Comparison of ENCODE assay signal across 8 cellular contexts in the genomic region with DNA sequence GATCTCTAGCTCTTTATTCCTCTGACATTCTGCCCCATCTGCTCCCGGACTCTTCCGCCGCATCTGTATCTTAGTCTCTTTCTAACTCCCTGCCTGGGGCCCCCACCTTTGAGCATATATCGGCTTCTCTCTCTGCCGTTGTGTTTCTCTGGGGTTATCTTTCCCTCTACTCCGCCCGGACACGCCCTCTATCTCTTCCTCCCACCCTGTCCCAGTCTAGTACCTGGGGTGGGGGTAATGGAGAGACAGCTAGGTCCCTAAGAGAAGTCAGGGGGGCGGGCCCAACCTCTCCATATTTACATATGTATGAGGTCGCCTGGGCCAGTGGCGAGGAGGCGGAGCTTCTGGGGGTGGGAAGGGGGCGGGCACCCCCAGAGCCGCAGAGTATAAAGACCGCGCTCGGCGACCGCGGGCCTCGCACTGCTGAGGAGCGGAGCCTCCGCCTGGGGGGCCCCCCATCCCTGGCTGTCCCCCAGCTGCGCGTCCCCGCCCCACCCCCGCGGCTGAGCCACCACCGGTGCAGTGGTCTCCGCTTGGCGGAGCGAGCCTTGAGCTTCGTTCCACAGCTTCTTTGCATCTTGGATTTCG. TPM values are rescaled to one million over a fixed set of nuclear protein-coding genes. Genes with fewer than 3 reads are reported as not detected.
DNase-seq lines count a peak whose midpoint lies in the region; ATAC-seq and TF ChIP-seq lines count a peak whose summit lies in the region.

A gene with protein sequence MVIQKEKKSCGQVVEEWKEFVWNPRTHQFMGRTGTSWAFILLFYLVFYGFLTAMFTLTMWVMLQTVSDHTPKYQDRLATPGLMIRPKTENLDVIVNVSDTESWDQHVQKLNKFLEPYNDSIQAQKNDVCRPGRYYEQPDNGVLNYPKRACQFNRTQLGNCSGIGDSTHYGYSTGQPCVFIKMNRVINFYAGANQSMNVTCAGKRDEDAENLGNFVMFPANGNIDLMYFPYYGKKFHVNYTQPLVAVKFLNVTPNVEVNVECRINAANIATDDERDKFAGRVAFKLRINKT (plus strand): TSS at position 418 of the 588 bp plus-strand sequence. CDS start 593 bp downstream, outside the sequence.

- H3K27me3 Mint-ChIP-seq in activated T-helper 1 cell treated with anti-CD3 and anti-CD28 coated beads, Interleukin-12 subunit alpha, Interleukin-12 subunit beta, Interleukin-2, Interleukin-4 antibody, amounts not matched to agents 30 ng/mL and 10 ng/mL and 1 ng/mL, durations not matched to agents 14 hours and 24 hours and 36 hours (ENCODE audit: insufficient read depth), result peaks cover 53% of the 10 kb centered on the region
- H3K27me3 Mint-ChIP-seq in natural killer cell treated with Interleukin-12 subunit alpha and Interleukin-12 subunit beta and Interleukin-15 and Interleukin-18, amount 100 ng/mL, for 72 hours, result peaks cover 27 to 36% of the 10 kb centered on the region in 2 donors
- H3K27me3 Mint-ChIP-seq in stimulated activated memory B cell treated with anti-CD40 and anti-IgM and Interleukin-4, amounts not matched to agents 10 μg/mL and 1 μg/mL and 100 μg/mL, for 72 hours, result peaks cover 59% of the 10 kb centered on the region

- CTCF ChIA-PET in A673 (lab: Charles Lee), result interaction anchor here (0.5 to 1.3 kb wide), 5 partner anchors 22 to 185 kb away, joined by 3 to 7 read pairs (median 5); no protein-coding TSS in a partner anchor

- H3K27me3 ChIP-seq in A673 (replicated peaks; ENCODE audit: insufficient read depth, low read depth, low read length, poor library complexity), result peaks cover 14% of the 10 kb centered on the region
- peaks cover 12% of the 10 kb centered on the region for H3K27me3 ChIP-seq in HAP-1 (ENCODE audit: low read depth)
- H3K27me3 ChIP-seq in NT2/D1 (ENCODE audit: insufficient read depth, insufficient read length), result peaks cover 22% of the 10 kb centered on the region
- peaks cover 39% of the 10 kb centered on the region for H3K27me3 ChIP-seq in fibroblast of lung (ENCODE audit: control insufficient read depth, insufficient read depth, low read length)

- in situ Hi-C loops in HAP-1 (cut with MboI; ENCODE audit: low sequenced_read_pairs), result no loop called here

- peak within 1 kb of the TSS; percentile 59 for H3K4me2 ChIP-seq in fibroblast of lung (ENCODE audit: extremely low read depth, insufficient read depth, low read length)

- no peaks in the 10 kb centered on the region for H4K20me1 ChIP-seq in fibroblast of lung (ENCODE audit: control insufficient read depth, extremely low read depth, insufficient read depth, low read length)

- no peaks in the 10 kb centered on the region for H3K9me3 Mint-ChIP-seq in activated T-helper 1 cell treated with anti-CD3 and anti-CD28 coated beads, Interleukin-12 subunit alpha, Interleukin-12 subunit beta, Interleukin-2, Interleukin-4 antibody, amounts not matched to agents 30 ng/mL and 10 ng/mL and 1 ng/mL, durations not matched to agents 14 hours and 24 hours and 36 hours
- no peaks in the 10 kb centered on the region for H3K9me3 Mint-ChIP-seq in natural killer cell treated with Interleukin-12 subunit alpha and Interleukin-12 subunit beta and Interleukin-15 and Interleukin-18, amount 100 ng/mL, for 72 hours
- H3K9me3 Mint-ChIP-seq in stimulated activated memory B cell treated with anti-CD40 and anti-IgM and Interleukin-4, amounts not matched to agents 10 μg/mL and 1 μg/mL and 100 μg/mL, for 72 hours, result no peaks in the 10 kb centered on the region

- ATAC-seq in natural killer cell treated with Interleukin-12 subunit alpha and Interleukin-12 subunit beta and Interleukin-15 and Interleukin-18, amount 100 ng/mL, for 72 hours, result peak; percentile 88 to 90
- ATAC-seq in stimulated activated memory B cell treated with anti-CD40 and anti-IgM and Interleukin-4, amounts not matched to agents 10 μg/mL and 1 μg/mL and 100 μg/mL, for 72 hours, result peak; percentile 80

- H3K79me2 ChIP-seq in fibroblast of lung (ENCODE audit: control insufficient read depth, insufficient read depth, low read length), result no peaks in the 10 kb centered on the region

- intact Hi-C loops in A673 (cut with micrococcal nuclease; ENCODE audit: unreplicated experiment), result no loop called here
- intact Hi-C loops in activated T-helper 1 cell treated with anti-CD3 and anti-CD28 coated beads, Interleukin-12 subunit alpha, Interleukin-12 subunit beta, Interleukin-2, Interleukin-4 antibody, amounts not matched to agents 30 ng/mL and 10 ng/mL and 1 ng/mL, durations not matched to agents 14 hours and 24 hours and 36 hours (cut with micrococcal nuclease), result loop anchor here (1.0 kb wide), 3 partner anchors 23 to 38 kb away; a partner anchor contains a TSS

- H3K4me3 Mint-ChIP-seq in activated T-helper 1 cell treated with anti-CD3 and anti-CD28 coated beads, Interleukin-12 subunit alpha, Interleukin-12 subunit beta, Interleukin-2, Interleukin-4 antibody, amounts not matched to agents 30 ng/mL and 10 ng/mL and 1 ng/mL, durations not matched to agents 14 hours and 24 hours and 36 hours, result peak within 1 kb of the TSS; percentile 84
- H3K4me3 Mint-ChIP-seq in natural killer cell treated with Interleukin-12 subunit alpha and Interleukin-12 subunit beta and Interleukin-15 and Interleukin-18, amount 100 ng/mL, for 72 hours, result peak within 1 kb of the TSS; percentile 90
- H3K4me3 Mint-ChIP-seq in stimulated activated memory B cell treated with anti-CD40 and anti-IgM and Interleukin-4, amounts not matched to agents 10 μg/mL and 1 μg/mL and 100 μg/mL, for 72 hours, result peak within 1 kb of the TSS; percentile 80

- H3K9me3 ChIP-seq in A673 (ENCODE audit: low read depth, low read length, poor library complexity, severe bottlenecking) (no peaks in the 10 kb centered on the region), HAP-1 (no peaks in the 10 kb centered on the region), NT2/D1 (ENCODE audit: insufficient read depth, low read length) (no peaks in the 10 kb centered on the region), fibroblast of lung (ENCODE audit: control insufficient read depth, insufficient read depth, low read depth, low read length) (no peaks in the 10 kb centered on the region)

- H3K36me3 ChIP-seq in A673 (ENCODE audit: insufficient read depth, low read length, poor library complexity, severe bottlenecking) (no peaks in the 10 kb centered on the region), HAP-1 (replicated peaks) (no peaks in the 10 kb centered on the region), NT2/D1 (ENCODE audit: insufficient read depth, insufficient read length, low read length) (no peaks in the 10 kb centered on the region), fibroblast of lung (ENCODE audit: control insufficient read depth, insufficient read depth, low read length) (no peaks in the 10 kb centered on the region)

- no peak within 1 kb of the TSS for H2AFZ ChIP-seq in fibroblast of lung (ENCODE audit: low read length)

- H3K4me3 ChIP-seq in A673 (ENCODE audit: low read depth, low read length, poor library complexity, severe bottlenecking) (peak within 1 kb of the TSS; percentile 66), HAP-1 (peak within 1 kb of the TSS; percentile 36), NT2/D1 (ENCODE audit: insufficient read length, low read depth) (peak within 1 kb of the TSS; percentile 59), fibroblast of lung (replicated peaks in 1 of 4; ENCODE audit: control extremely low read depth in 1 of 4, insufficient read depth in 1 of 4, low read depth in 3 of 4, low read length in 4 of 4) (peak within 1 kb of the TSS in 2 of 4 experiments; percentile 29 to 37)

- POLR2A ChIA-PET in A673 (lab: Charles Lee; ENCODE audit: low non-redundant PET), result interaction anchor here (0.6 to 1.1 kb wide), 7 partner anchors 9 to 209 kb away, joined by 3 to 10 read pairs (median 4); a partner anchor contains a TSS

- H3K4me1 ChIP-seq in A673 (ENCODE audit: insufficient read depth, low read length, poor library complexity, severe bottlenecking) (no peaks in the 10 kb centered on the region), HAP-1 (peaks cover 6% of the 10 kb centered on the region), NT2/D1 (ENCODE audit: insufficient read depth, insufficient read length) (peaks cover 9% of the 10 kb centered on the region), fibroblast of lung (ENCODE audit: control insufficient read depth, extremely low read depth, insufficient read depth, low read length) (peaks cover 2% of the 10 kb centered on the region)

- H3K27ac Mint-ChIP-seq in activated T-helper 1 cell treated with anti-CD3 and anti-CD28 coated beads, Interleukin-12 subunit alpha, Interleukin-12 subunit beta, Interleukin-2, Interleukin-4 antibody, amounts not matched to agents 30 ng/mL and 10 ng/mL and 1 ng/mL, durations not matched to agents 14 hours and 24 hours and 36 hours, result no peak within 1 kb of the TSS
- H3K27ac Mint-ChIP-seq in natural killer cell treated with Interleukin-12 subunit alpha and Interleukin-12 subunit beta and Interleukin-15 and Interleukin-18, amount 100 ng/mL, for 72 hours, result peak within 1 kb of the TSS in 1 of 2 donors; percentile 63
- H3K27ac Mint-ChIP-seq in stimulated activated memory B cell treated with anti-CD40 and anti-IgM and Interleukin-4, amounts not matched to agents 10 μg/mL and 1 μg/mL and 100 μg/mL, for 72 hours, result peak within 1 kb of the TSS; percentile 7

- H3K27ac ChIP-seq in A673 (ENCODE audit: low read depth, low read length, poor library complexity, severe bottlenecking) (no peak within 1 kb of the TSS), fibroblast of lung (ENCODE audit: insufficient read depth, low read length) (no peak within 1 kb of the TSS)

- TF ChIP-seq CTCF in A673 (conservative IDR thresholded peaks at IDR 0.05; ENCODE audit: low read depth, low read length), result no peak
- no peak for TF ChIP-seq CTCF in fibroblast of lung (conservative IDR thresholded peaks at IDR 0.05 in 1 of 2, IDR thresholded peaks at IDR 0.05 in 1 of 2; ENCODE audit: low read depth in 1 of 2, low read length in 2 of 2)

- H3K4me1 Mint-ChIP-seq in activated T-helper 1 cell treated with anti-CD3 and anti-CD28 coated beads, Interleukin-12 subunit alpha, Interleukin-12 subunit beta, Interleukin-2, Interleukin-4 antibody, amounts not matched to agents 30 ng/mL and 10 ng/mL and 1 ng/mL, durations not matched to agents 14 hours and 24 hours and 36 hours (ENCODE audit: low read depth), result peaks cover 11% of the 10 kb centered on the region
- H3K4me1 Mint-ChIP-seq in natural killer cell treated with Interleukin-12 subunit alpha and Interleukin-12 subunit beta and Interleukin-15 and Interleukin-18, amount 100 ng/mL, for 72 hours (ENCODE audit: low read depth in 2 of 2), result peaks cover 15 to 16% of the 10 kb centered on the region in 2 donors
- H3K4me1 Mint-ChIP-seq in stimulated activated memory B cell treated with anti-CD40 and anti-IgM and Interleukin-4, amounts not matched to agents 10 μg/mL and 1 μg/mL and 100 μg/mL, for 72 hours, result peaks cover 29% of the 10 kb centered on the region

- no peaks in the 10 kb centered on the region for H3K36me3 Mint-ChIP-seq in activated T-helper 1 cell treated with anti-CD3 and anti-CD28 coated beads, Interleukin-12 subunit alpha, Interleukin-12 subunit beta, Interleukin-2, Interleukin-4 antibody, amounts not matched to agents 30 ng/mL and 10 ng/mL and 1 ng/mL, durations not matched to agents 14 hours and 24 hours and 36 hours (ENCODE audit: low read depth)
- H3K36me3 Mint-ChIP-seq in natural killer cell treated with Interleukin-12 subunit alpha and Interleukin-12 subunit beta and Interleukin-15 and Interleukin-18, amount 100 ng/mL, for 72 hours, result no peaks in the 10 kb centered on the region
- H3K36me3 Mint-ChIP-seq in stimulated activated memory B cell treated with anti-CD40 and anti-IgM and Interleukin-4, amounts not matched to agents 10 μg/mL and 1 μg/mL and 100 μg/mL, for 72 hours, result no peaks in the 10 kb centered on the region

- H3K9ac ChIP-seq in NT2/D1 (ENCODE audit: insufficient read length, low read depth) (peak within 1 kb of the TSS; percentile 74), fibroblast of lung (ENCODE audit: insufficient read depth, low read length) (no peak within 1 kb of the TSS)

- DNase-seq in A673 (ENCODE audit: low spot score) (peak; percentile 84), HAP-1 (ENCODE audit: low spot score in 2 of 2) (peak; percentile 84 to 95), NT2/D1 (ENCODE audit: low read depth, low spot score) (peak; percentile 74), fibroblast of lung (ENCODE audit: low read depth in 2 of 2) (peak; percentile 7 to 14), T1000 (lab: John Stamatoyannopoulos, UW) (no peak)
- DNase-seq in activated T-helper 1 cell treated with anti-CD3 and anti-CD28 coated beads, Interleukin-12 subunit alpha, Interleukin-12 subunit beta, Interleukin-2, Interleukin-4 antibody, amounts not matched to agents 30 ng/mL and 10 ng/mL and 1 ng/mL, durations not matched to agents 14 hours and 24 hours and 36 hours (ENCODE audit: low spot score), result peak; percentile 60
- DNase-seq in natural killer cell treated with Interleukin-12 subunit alpha and Interleukin-12 subunit beta and Interleukin-15 and Interleukin-18, amount 100 ng/mL, for 72 hours (ENCODE audit: low spot score), result peak; percentile 66

- BruUV-seq in A673 (replicated peaks; lab: Mats Ljungman, UMichigan), result no TSS peak

RNA-seq across cellular contexts. Expression of the gene that starts here (rescaled TPM):
- total RNA-seq in A673 (2021) (3.5 and 5.9 TPM in 2 replicates), fibroblast of lung (0.33 TPM in 1 of 2 replicates, not detected in the other)
- total RNA-seq in activated T-helper 1 cell treated with anti-CD3 and anti-CD28 coated beads, Interleukin-12 subunit alpha, Interleukin-12 subunit beta, Interleukin-2, Interleukin-4 antibody, amounts not matched to agents 30 ng/mL and 10 ng/mL and 1 ng/mL, durations not matched to agents 14 hours and 24 hours and 36 hours, result 0.54 TPM in 2 replicates
- 0.02 and 0.05 TPM in 2 replicates for polyA plus RNA-seq in fibroblast of lung
- polyA plus RNA-seq in fibroblast of lung (2012), result not detected in 2 replicates
- not detected in 2 replicates for polyA minus RNA-seq in fibroblast of lung (ENCODE audit: low replicate concordance)
- total RNA-seq in natural killer cell treated with Interleukin-12 subunit alpha and Interleukin-12 subunit beta and Interleukin-15 and Interleukin-18, amount 100 ng/mL, for 72 hours, result under 1 TPM in 1 of 2 donors, not detected in 1; 0.25 TPM

Comparison
In these comparisons a context has a peak if more than half of its experiments do, and no peak if none do; other contexts are left out.
1. Peak in DNase-seq in activated T-helper 1 cell treated with anti-CD3 and anti-CD28 coated beads, Interleukin-12 subunit alpha, Interleukin-12 subunit beta, Interleukin-2, Interleukin-4 antibody, amounts not matched to agents 30 ng/mL and 10 ng/mL and 1 ng/mL, durations not matched to agents 14 hours and 24 hours and 36 hours; RNA of the gene not detected or under 1 TPM.
2. Peak in DNase-seq and H3K4me2 ChIP-seq in fibroblast of lung; RNA of the gene not detected or under 1 TPM.
3. Peak in DNase-seq and ATAC-seq in natural killer cell treated with Interleukin-12 subunit alpha and Interleukin-12 subunit beta and Interleukin-15 and Interleukin-18, amount 100 ng/mL, for 72 hours; RNA of the gene not detected or under 1 TPM.